ENCODE assay signal across 25 cellular contexts in the genomic region with DNA sequence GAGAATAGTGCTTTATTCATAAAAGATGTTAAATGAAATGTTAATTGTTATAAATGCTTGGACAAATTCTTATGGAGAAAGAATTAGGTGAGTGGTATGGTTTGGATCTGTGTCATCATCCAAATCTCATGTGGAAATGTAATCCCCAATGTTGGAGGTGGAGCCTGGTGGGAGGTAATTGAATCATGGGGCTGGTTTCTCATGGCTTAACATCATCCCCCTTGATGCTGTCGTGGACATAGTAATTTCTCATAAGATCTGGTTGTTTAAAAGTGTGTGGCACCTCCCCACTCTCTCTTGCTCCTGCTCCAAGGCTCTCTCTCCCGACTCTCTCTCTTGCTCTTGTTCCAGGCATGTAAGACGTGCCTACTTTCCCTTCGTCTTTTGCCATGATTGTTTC. TPM values are rescaled to one million over a fixed set of nuclear protein-coding genes. Genes with fewer than 3 reads are reported as not detected.
"Had no signal": no experiment of that assay in that cellular context is flagged by ENCODE, and none has a peak within 500 bp of the region (broad histone marks: within the 10 kb centered on the region; RNA-seq: fewer than 3 reads in every experiment).

No MANE protein-coding gene starts in this region.

- H3K27ac Mint-ChIP-seq: dendritic cell treated with granulocyte-macrophage colony-stimulating factor and Interleukin-4, amounts not matched to agents 40 ng/mL and 50 ng/mL, for 4 days; immature natural killer cell; memory B cell; natural killer cell treated with Interleukin-12 subunit alpha and Interleukin-12 subunit beta and Interleukin-15 and Interleukin-18, amount 100 ng/mL, for 72 hours; stimulated activated naive B cell treated with anti-CD40 and anti-IgM and Interleukin-4, amounts not matched to agents 10 μg/mL and 1 μg/mL and 100 μg/mL, for 72 hours; stimulated activated naive CD8-positive, alpha-beta T cell treated with anti-CD3 and anti-CD28 coated beads, Interleukin-15, Interleukin-2, amounts not matched to agents 100 ng/mL and 50 ng/mL, for 24 hours had no signal

- H3K4me1 Mint-ChIP-seq: immature natural killer cell; neural crest cell; stimulated activated naive B cell treated with anti-CD40 and anti-IgM and Interleukin-4, amounts not matched to agents 10 μg/mL and 1 μg/mL and 100 μg/mL, for 72 hours had no signal

- H3K27ac ChIP-seq: esophagus muscularis mucosa, neutrophil, pancreas, right lobe of liver, thoracic aorta, tibial nerve, upper lobe of left lung had no signal

- DNase-seq: effector CD8-positive, alpha-beta T cell; hypothalamus; immature natural killer cell; islet precursor cell; kidney glomerular epithelial cell; left colon; naive B cell; pancreas; right lobe of liver; small intestine; stimulated activated CD4-positive, alpha-beta T cell treated with anti-CD3 and anti-CD28 coated beads, Interleukin-15, amount 100 ng/mL, for 24 hours; stimulated activated CD4-positive, alpha-beta T cell treated with anti-CD3 and anti-CD28 coated beads, Interleukin-2, amount 100 ng/mL, for 48 hours; stimulated activated naive B cell treated with anti-CD40 and anti-IgM and Interleukin-4, amounts not matched to agents 10 μg/mL and 1 μg/mL and 100 μg/mL, for 72 hours; upper lobe of left lung had no signal

- H3K27me3 Mint-ChIP-seq: dendritic cell treated with granulocyte-macrophage colony-stimulating factor and Interleukin-4, amounts not matched to agents 40 ng/mL and 50 ng/mL, for 4 days; memory B cell; naive B cell; natural killer cell treated with Interleukin-12 subunit alpha and Interleukin-12 subunit beta and Interleukin-15 and Interleukin-18, amount 100 ng/mL, for 72 hours; stimulated activated naive B cell treated with anti-CD40 and anti-IgM and Interleukin-4, amounts not matched to agents 10 μg/mL and 1 μg/mL and 100 μg/mL, for 72 hours; stimulated activated naive CD8-positive, alpha-beta T cell treated with anti-CD3 and anti-CD28 coated beads, Interleukin-15, Interleukin-2, amounts not matched to agents 100 ng/mL and 50 ng/mL, for 24 hours had no signal

- ATAC-seq: left colon; natural killer cell treated with Interleukin-12 subunit alpha and Interleukin-12 subunit beta and Interleukin-15 and Interleukin-18, amount 100 ng/mL, for 72 hours; pancreas; right lobe of liver; stimulated activated naive B cell treated with anti-CD40 and anti-IgM and Interleukin-4, amounts not matched to agents 10 μg/mL and 1 μg/mL and 100 μg/mL, for 72 hours had no signal

- H3K36me3 Mint-ChIP-seq: immature natural killer cell; naive B cell; natural killer cell treated with Interleukin-12 subunit alpha and Interleukin-12 subunit beta and Interleukin-15 and Interleukin-18, amount 100 ng/mL, for 72 hours; stimulated activated naive B cell treated with anti-CD40 and anti-IgM and Interleukin-4, amounts not matched to agents 10 μg/mL and 1 μg/mL and 100 μg/mL, for 72 hours had no signal

- H3K9me3 Mint-ChIP-seq: dendritic cell treated with granulocyte-macrophage colony-stimulating factor and Interleukin-4, amounts not matched to agents 40 ng/mL and 50 ng/mL, for 4 days; immature natural killer cell; memory B cell; naive B cell; natural killer cell treated with Interleukin-12 subunit alpha and Interleukin-12 subunit beta and Interleukin-15 and Interleukin-18, amount 100 ng/mL, for 72 hours; neural crest cell; stimulated activated naive B cell treated with anti-CD40 and anti-IgM and Interleukin-4, amounts not matched to agents 10 μg/mL and 1 μg/mL and 100 μg/mL, for 72 hours; stimulated activated naive CD8-positive, alpha-beta T cell treated with anti-CD3 and anti-CD28 coated beads, Interleukin-15, Interleukin-2, amounts not matched to agents 100 ng/mL and 50 ng/mL, for 24 hours had no signal

- H3K4me3 Mint-ChIP-seq: dendritic cell treated with granulocyte-macrophage colony-stimulating factor and Interleukin-4, amounts not matched to agents 40 ng/mL and 50 ng/mL, for 4 days; immature natural killer cell; memory B cell; naive B cell; natural killer cell treated with Interleukin-12 subunit alpha and Interleukin-12 subunit beta and Interleukin-15 and Interleukin-18, amount 100 ng/mL, for 72 hours; neural crest cell; stimulated activated naive B cell treated with anti-CD40 and anti-IgM and Interleukin-4, amounts not matched to agents 10 μg/mL and 1 μg/mL and 100 μg/mL, for 72 hours; stimulated activated naive CD8-positive, alpha-beta T cell treated with anti-CD3 and anti-CD28 coated beads, Interleukin-15, Interleukin-2, amounts not matched to agents 100 ng/mL and 50 ng/mL, for 24 hours had no signal

- H3K4me3 ChIP-seq: esophagus muscularis mucosa, lung, pancreas, right lobe of liver, thoracic aorta, tibial nerve, upper lobe of left lung had no signal

RNA-seq across cellular contexts. Expression of a gene that starts 22.5 kb away (rescaled TPM):
- total RNA-seq: endothelial cell of umbilical vein, neural crest cell had no signal
